ENCODE assay signal across 12 cellular contexts in the genomic region with DNA sequence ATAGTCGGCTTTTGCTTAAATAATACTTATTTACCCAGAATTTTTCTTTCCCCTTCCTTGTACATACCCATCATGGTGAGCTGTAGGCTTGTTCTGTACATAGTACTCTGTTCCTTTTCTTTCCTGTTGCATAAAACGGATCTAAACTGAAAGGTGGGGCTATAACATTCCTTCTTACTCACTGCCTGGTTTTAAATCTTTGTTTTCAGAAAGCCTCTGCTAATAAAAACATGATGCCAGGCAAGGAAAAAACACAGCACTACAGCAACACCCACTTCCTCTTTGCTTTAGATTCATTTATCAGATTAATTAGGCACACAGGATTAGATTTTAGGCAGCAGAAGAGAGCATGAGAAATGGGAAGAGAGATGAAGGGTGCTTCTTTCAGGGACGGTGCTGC. TPM values are rescaled to one million over a fixed set of nuclear protein-coding genes. Genes with fewer than 3 reads are reported as not detected.
DNase-seq lines count a peak whose midpoint lies in the region; ATAC-seq and TF ChIP-seq lines count a peak whose summit lies in the region.
"Had no signal": no experiment of that assay in that cellular context is flagged by ENCODE, and none has a peak within 500 bp of the region (broad histone marks: within the 10 kb centered on the region; RNA-seq: fewer than 3 reads in every experiment).

No MANE protein-coding gene starts in this region.

- peak overlapping the region; percentile 9 to 85 (median 78) for H3K27ac Mint-ChIP-seq in CD4-positive, alpha-beta memory T cell
- peak overlapping the region; percentile 62 for H3K27ac Mint-ChIP-seq in endodermal cell

- CTCF ChIA-PET in CD4-positive, alpha-beta memory T cell (lab: Charles Lee; ENCODE audit: partially characterized antibody) = no interaction called here
- CTCF ChIA-PET in RWPE1 (lab: Yijun Ruan, JAX) = no interaction called here

- no peaks in the 10 kb centered on the region for H3K9me3 ChIP-seq in CD4-positive, alpha-beta memory T cell (ENCODE audit: control insufficient read depth in 1 of 2, low read length in 2 of 2)
- H3K9me3 ChIP-seq in endodermal cell (ENCODE audit: control insufficient read depth, low read length) (no peaks in the 10 kb centered on the region), osteoblast (ENCODE audit: low read depth, low read length) (no peaks in the 10 kb centered on the region)

- peak overlapping the region; percentile 31 for H3K27ac ChIP-seq in CD4-positive, alpha-beta memory T cell (ENCODE audit: low read depth, low read length)
- no peak overlapping the region for H3K27ac ChIP-seq in RWPE1
- H3K27ac ChIP-seq in endodermal cell (ENCODE audit: low read depth, low read length) = no peak overlapping the region
- H3K27ac ChIP-seq in osteoblast (ENCODE audit: low read depth, low read length) = peak overlapping the region; percentile 76

- H3K79me2 ChIP-seq in osteoblast (ENCODE audit: insufficient read depth, low read length) = no peaks in the 10 kb centered on the region

- no peaks in the 10 kb centered on the region for H3K27me3 Mint-ChIP-seq in CD4-positive, alpha-beta memory T cell
- H3K27me3 Mint-ChIP-seq in endodermal cell (ENCODE audit: insufficient read depth) = no peaks in the 10 kb centered on the region

- POLR2A ChIA-PET in CD4-positive, alpha-beta memory T cell (lab: Charles Lee; ENCODE audit: partially characterized antibody) = no interaction called here
- POLR2A ChIA-PET in RWPE1 (lab: Yijun Ruan, JAX; ENCODE audit: low non-redundant PET) = no interaction called here

- H3K27me3 ChIP-seq in CD4-positive, alpha-beta memory T cell (ENCODE audit: insufficient read depth, low read length) = no peaks in the 10 kb centered on the region
- H3K27me3 ChIP-seq in endodermal cell (ENCODE audit: control insufficient read depth, insufficient read depth, low read length, poor library complexity, severe bottlenecking) (no peaks in the 10 kb centered on the region), osteoblast (ENCODE audit: insufficient read depth, low read length) (no peaks in the 10 kb centered on the region)

- in situ Hi-C loops in KBM-7 (cut with MboI; ENCODE audit: low pct_unique_long_range_greater_than_20kb, low sequenced_read_pairs) = no loop called here

- ATAC-seq in HG02763 (IDR thresholded peaks at IDR 0.05; ENCODE audit: unreplicated experiment) (no peak), GM21360 (IDR thresholded peaks at IDR 0.05; ENCODE audit: unreplicated experiment) (no peak)

- intact Hi-C loops in CD4-positive, alpha-beta memory T cell (cut with micrococcal nuclease) = no loop called here

- H2AFZ ChIP-seq in osteoblast (ENCODE audit: low read length) = peak overlapping the region; percentile 11

- H3K4me1 ChIP-seq in CD4-positive, alpha-beta memory T cell (ENCODE audit: insufficient read depth, low read length) = peaks cover 30% of the 10 kb centered on the region
- peaks cover 8% of the 10 kb centered on the region for H3K4me1 ChIP-seq in endodermal cell (ENCODE audit: control insufficient read depth, insufficient read depth, low read length)
- H3K4me1 ChIP-seq in osteoblast (ENCODE audit: insufficient read depth, low read length) = peaks cover 28% of the 10 kb centered on the region

- peak overlapping the region; percentile 35 for H3K4me2 ChIP-seq in osteoblast (ENCODE audit: insufficient read depth, low read length)

- H4K20me1 ChIP-seq in osteoblast (ENCODE audit: insufficient read depth, low read length) = no peaks in the 10 kb centered on the region

- no peak overlapping the region for H3K4me3 ChIP-seq in CD4-positive, alpha-beta memory T cell (ENCODE audit: low read length in 2 of 2)
- H3K4me3 ChIP-seq in endodermal cell (ENCODE audit: low read length) = no peak overlapping the region
- H3K4me3 ChIP-seq in osteoblast (ENCODE audit: insufficient read depth, low read length) = no peak overlapping the region

- TF ChIP-seq CTCF in RWPE1 (conservative IDR thresholded peaks at IDR 0.05; ENCODE audit: low read depth) = no peak
- no peak for TF ChIP-seq CTCF in endodermal cell (conservative IDR thresholded peaks at IDR 0.05)
- TF ChIP-seq CTCF in osteoblast (IDR thresholded peaks at IDR 0.05; ENCODE audit: extremely low read depth, low read depth, low read length) = no peak

- 91 to 94% methylated on average over 2 to 3 of the region's 3 CpGs for WGBS in endodermal cell (ENCODE audit: insufficient coverage in 1 of 2, insufficient read length in 1 of 2), 2 experiments

- no peak overlapping the region for H3K9ac ChIP-seq in endodermal cell (ENCODE audit: extremely low read depth, low read length, poor library complexity, severe bottlenecking)

- H3K36me3 ChIP-seq in CD4-positive, alpha-beta memory T cell (ENCODE audit: insufficient read depth, low read length) = peaks cover 18% of the 10 kb centered on the region
- peaks cover 75% of the 10 kb centered on the region for H3K36me3 ChIP-seq in endodermal cell (ENCODE audit: control insufficient read depth, insufficient read depth, low read length)
- peaks cover 7% of the 10 kb centered on the region for H3K36me3 ChIP-seq in osteoblast (ENCODE audit: insufficient read depth, low read length)

- peak overlapping the region in 7 of 8 donors; percentile 27 to 57 (median 44) for H3K4me3 Mint-ChIP-seq in CD4-positive, alpha-beta memory T cell
- no peak overlapping the region for H3K4me3 Mint-ChIP-seq in endodermal cell

- no peaks in the 10 kb centered on the region for H3K9me3 Mint-ChIP-seq in CD4-positive, alpha-beta memory T cell
- no peaks in the 10 kb centered on the region for H3K9me3 Mint-ChIP-seq in endodermal cell

- H3K36me3 Mint-ChIP-seq in CD4-positive, alpha-beta memory T cell = peaks cover 60 to 73% of the 10 kb centered on the region in 2 donors
- peaks cover 64% of the 10 kb centered on the region for H3K36me3 Mint-ChIP-seq in endodermal cell (ENCODE audit: low read depth)

- peaks cover 24 to 33% (median 30%) of the 10 kb centered on the region in 4 donors for H3K4me1 Mint-ChIP-seq in CD4-positive, alpha-beta memory T cell
- H3K4me1 Mint-ChIP-seq in endodermal cell = peaks cover 33% of the 10 kb centered on the region

- DNase-seq in CD4-positive, alpha-beta memory T cell = no peak
- peak; percentile 30 for DNase-seq in RWPE1 (ENCODE audit: low spot score)
- no peak for DNase-seq in endodermal cell
- peak; percentile 88 for DNase-seq in osteoblast (ENCODE audit: insufficient read length, low spot score, missing footprints)
- no peak for DNase-seq in activated CD8-positive, alpha-beta memory T cell treated with anti-CD3 and anti-CD28 coated beads for 24 hours
- no peak for DNase-seq in KBM-7
- DNase-seq: activated T-cell treated with anti-CD3 and anti-CD28 coated beads, Interleukin-2, amount 50 U/mL, for 48 hours; DMS53; NCI-H2107; stimulated activated CD4-positive, alpha-beta T cell treated with anti-CD3 and anti-CD28 coated beads, Interleukin-1b, Interleukin-23, amount 100 ng/mL, for 48 hours had no signal

RNA-seq across cellular contexts. Expression of gene STON1, which starts 19.6 kb away (rescaled TPM):
- 1 to 10 TPM; 3.1 to 4.4 TPM for total RNA-seq in CD4-positive, alpha-beta memory T cell
- under 1 TPM; 0.03 to 0.50 TPM for polyA plus RNA-seq in CD4-positive, alpha-beta memory T cell
- total RNA-seq in endodermal cell (10 to 100 TPM; 15.0 to 19.5 TPM), osteoblast (15.6 and 15.9 TPM in 2 replicates)
- polyA plus RNA-seq in endodermal cell (2013, experiment 1 of 2) = 23.9 TPM
- 24.2 TPM for polyA plus RNA-seq in endodermal cell (2013, experiment 2 of 2)

Comparison
In these comparisons a context has a peak if more than half of its experiments do, and no peak if none do; other contexts are left out.
1. DNase-seq: peak in RWPE1 (single experiment) and osteoblast (single experiment); none in CD4-positive, alpha-beta memory T cell (0 of 5), endodermal cell (single experiment), activated CD8-positive, alpha-beta memory T cell treated with anti-CD3 and anti-CD28 coated beads for 24 hours (single experiment) and KBM-7 (single experiment).
2. H3K27ac ChIP-seq: peak in CD4-positive, alpha-beta memory T cell (single experiment) and osteoblast (single experiment); none in RWPE1 (single experiment) and endodermal cell (single experiment).